In the genomic region with DNA sequence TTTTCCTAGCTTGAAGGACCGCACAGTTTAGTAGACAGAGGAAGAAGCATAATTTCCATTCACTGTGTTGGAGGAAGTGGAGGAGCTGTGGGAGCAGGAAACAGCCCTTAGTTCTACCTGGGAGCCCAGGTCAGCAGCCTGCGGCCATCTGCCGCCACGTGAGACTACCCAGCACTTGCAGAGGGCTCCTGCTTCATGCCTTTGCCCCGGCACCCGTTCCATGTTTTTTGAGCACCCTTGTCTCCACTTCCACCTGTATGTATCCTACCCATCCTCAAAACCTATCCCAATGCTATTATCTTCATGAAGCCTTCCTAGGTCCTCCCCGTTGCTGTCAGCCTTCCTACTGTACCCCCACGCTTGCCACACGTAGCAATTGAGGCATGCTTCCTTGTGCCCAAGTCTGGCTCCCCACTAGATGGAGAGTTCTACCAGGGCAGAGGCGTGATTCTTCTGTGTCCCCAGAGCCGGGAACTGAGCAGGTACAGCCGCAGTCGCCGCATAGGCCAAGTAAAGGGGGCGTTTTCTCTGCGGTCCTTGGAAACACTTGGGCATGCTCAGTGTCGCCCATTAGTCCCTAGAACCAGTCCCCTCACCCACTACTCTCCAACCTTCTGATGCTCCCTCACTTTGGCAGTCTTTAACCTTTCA, we compare ENCODE assay signal across 8 cellular contexts. TPM values are rescaled to one million over a fixed set of nuclear protein-coding genes. Genes with fewer than 3 reads are reported as not detected.
DNase-seq lines count a peak whose midpoint lies in the region; ATAC-seq and TF ChIP-seq lines count a peak whose summit lies in the region.

No MANE protein-coding gene starts in this region.

- TF ChIP-seq POLR2A in breast epithelium (IDR thresholded peaks at IDR 0.05) = no peak
- no peak for TF ChIP-seq POLR2A in right lobe of liver (IDR thresholded peaks at IDR 0.05)
- TF ChIP-seq POLR2A in transverse colon (IDR thresholded peaks at IDR 0.05) = no peak

- peak overlapping the region; percentile 84 for H3K4me2 ChIP-seq in Loucy (ENCODE audit: low read depth, low read length, poor library complexity, severe bottlenecking)

- H3K9ac ChIP-seq in Loucy (ENCODE audit: low read depth, low read length, poor library complexity, severe bottlenecking) = peak overlapping the region; percentile 74

- H4K20me1 ChIP-seq in Loucy (ENCODE audit: insufficient read depth, low read length, poor library complexity, severe bottlenecking) = no peaks in the 10 kb centered on the region

- H3K9me3 ChIP-seq in Loucy (ENCODE audit: insufficient read depth, low read depth, low read length) (no peaks in the 10 kb centered on the region), breast epithelium (no peaks in the 10 kb centered on the region), right lobe of liver (no peaks in the 10 kb centered on the region), transverse colon (no peaks in the 10 kb centered on the region)

- in situ Hi-C loops in transverse colon (cut with MboI; ENCODE audit: low pct_ligation_motif_present in 1 of 4, low pct_unique_long_range_greater_than_20kb in 1 of 4, low sequenced_read_pairs in 3 of 4) = loop anchor here in 1 of 4 donors (25.0 kb wide), 1 partner anchor 267 kb away; no protein-coding TSS in a partner anchor

- ATAC-seq in GM21717 (IDR thresholded peaks at IDR 0.05; ENCODE audit: unreplicated experiment) (peak; percentile 25), right lobe of liver (peak in 1 of 4 donors; percentile 1)

- H3K4me3 ChIP-seq in Loucy (ENCODE audit: low read length, poor library complexity, severe bottlenecking) (peak overlapping the region; percentile 82), breast epithelium (peak overlapping the region; percentile 63 to 84 (median 78)), right lobe of liver (peak overlapping the region; percentile 66 to 82 (median 70)), transverse colon (peak overlapping the region; percentile 82 to 90 (median 86))

- WGBS in right lobe of liver (ENCODE audit: insufficient coverage, low coverage, low lambda C conversion rate, missing lambda C conversion rate) = 26% methylated on average over 12 of the region's 17 CpGs
- 31 to 66% methylated on average over 5 to 17 of the region's 17 CpGs for WGBS in transverse colon (ENCODE audit: low coverage in 1 of 2), 2 donors

- CTCF ChIA-PET in GM10248 (lab: Yijun Ruan, JAX) = interaction anchor here (1.3 to 1.8 kb wide), 3 partner anchors 9 to 17 kb away, joined by 3 to 6 read pairs (median 3); no protein-coding TSS in a partner anchor

- no peak for TF ChIP-seq EP300 in transverse colon (IDR thresholded peaks at IDR 0.05; ENCODE audit: low read depth)

- no peaks in the 10 kb centered on the region for H3K27me3 ChIP-seq in Loucy (ENCODE audit: insufficient read depth, low read length, poor library complexity, severe bottlenecking)
- H3K27me3 ChIP-seq in breast epithelium = no peaks in the 10 kb centered on the region
- no peaks in the 10 kb centered on the region for H3K27me3 ChIP-seq in right lobe of liver
- no peaks in the 10 kb centered on the region for H3K27me3 ChIP-seq in transverse colon

- no peaks in the 10 kb centered on the region for H3K79me2 ChIP-seq in Loucy (ENCODE audit: insufficient read depth, low read length)

- peak; percentile 69 for DNase-seq in GM10248 (ENCODE audit: extremely low spot score)
- DNase-seq in breast epithelium (ENCODE audit: low spot score in 2 of 2) = no peak
- DNase-seq in right lobe of liver = no peak
- DNase-seq in transverse colon = no peak
- DNase-seq in cerebellar nuclear complex (lab: John Stamatoyannopoulos, UW) = no peak
- DNase-seq in mesenteric fat pad (ENCODE audit: low spot score) = no peak

- intact Hi-C loops in breast epithelium (cut with DNase I; ENCODE audit: low total_unique reads) (no loop called here), right lobe of liver (cut with DNase I) (no loop called here), transverse colon (cut with DNase I; ENCODE audit: low total_unique reads) (no loop called here)

- no peak for TF ChIP-seq CTCF in GM10248 (IDR thresholded peaks at IDR 0.05; ENCODE audit: control extremely low read depth, extremely low read depth, low read depth, missing control alignments)
- no peak for TF ChIP-seq CTCF in Loucy (conservative IDR thresholded peaks at IDR 0.05; ENCODE audit: low read length)
- TF ChIP-seq CTCF in breast epithelium (IDR thresholded peaks at IDR 0.05) = no peak
- TF ChIP-seq CTCF in right lobe of liver (IDR thresholded peaks at IDR 0.05) = no peak
- no peak for TF ChIP-seq CTCF in transverse colon (IDR thresholded peaks at IDR 0.05)

- H3F3A ChIP-seq in Loucy (ENCODE audit: low read depth) = no peaks in the 10 kb centered on the region

- H2AFZ ChIP-seq in Loucy (ENCODE audit: low read length) = peak overlapping the region; percentile 97

- H3K36me3 ChIP-seq in Loucy (ENCODE audit: insufficient read depth, low read length) = no peaks in the 10 kb centered on the region
- no peaks in the 10 kb centered on the region for H3K36me3 ChIP-seq in breast epithelium
- H3K36me3 ChIP-seq in right lobe of liver = no peaks in the 10 kb centered on the region
- H3K36me3 ChIP-seq in transverse colon = no peaks in the 10 kb centered on the region

- POLR2A ChIA-PET in GM10248 (lab: Yijun Ruan, JAX) = no interaction called here

- peak overlapping the region; percentile 76 to 80 for H3K27ac ChIP-seq in breast epithelium
- H3K27ac ChIP-seq in right lobe of liver = peak overlapping the region in 2 of 3 donors; percentile 14 to 70
- H3K27ac ChIP-seq in transverse colon = peak overlapping the region; percentile 90 to 98 (median 96)

- H3K4me1 ChIP-seq in Loucy (ENCODE audit: insufficient read depth, low read length, poor library complexity, severe bottlenecking) (peaks cover 16% of the 10 kb centered on the region), breast epithelium (peaks cover 0 to 12% of the 10 kb centered on the region in 2 donors), right lobe of liver (peaks cover 0 to 3% (median 0%) of the 10 kb centered on the region in 4 donors), transverse colon (peaks cover 25 to 60% (median 44%) of the 10 kb centered on the region in 4 donors)

- no peaks in the 10 kb centered on the region for H3K9me2 ChIP-seq in Loucy (replicated peaks; ENCODE audit: low read depth, low read length)

RNA-seq across cellular contexts. Expression of a gene that starts 1.9 kb away (rescaled TPM):
- total RNA-seq in breast epithelium = 1 to 10 TPM in 2 of 3 donors, under 1 TPM in 1; 0.32 to 5.1 (median 3.9) TPM
- 1 to 10 TPM in 4 of 6 experiments, under 1 TPM in 2; 0.78 to 2.2 (median 1.9) TPM for total RNA-seq in right lobe of liver
- total RNA-seq in transverse colon = 10 to 100 TPM; 22.4 to 31.8 (median 29.5) TPM
- total RNA-seq in mesenteric fat pad = 2.2 TPM

RNA-seq across cellular contexts. Expression of a gene that starts 38.0 kb away (rescaled TPM):
- total RNA-seq in breast epithelium (10 to 100 TPM in 2 of 3 donors, 1 to 10 TPM in 1; 5.4 to 12.5 (median 12.3) TPM), right lobe of liver (1 to 10 TPM; 2.2 to 8.4 (median 3.5) TPM), transverse colon (10 to 100 TPM; 13.8 to 22.0 (median 17.6) TPM), mesenteric fat pad (3.9 TPM)

RNA-seq across cellular contexts. Expression of a gene that starts 50.4 kb away (rescaled TPM):
- total RNA-seq in breast epithelium (10 to 100 TPM; 19.8 to 49.9 (median 37.0) TPM), right lobe of liver (10 to 100 TPM; 13.4 to 49.5 (median 18.5) TPM), transverse colon (10 to 100 TPM; 16.5 to 19.5 (median 18.6) TPM), mesenteric fat pad (66.3 TPM)

RNA-seq across cellular contexts. Expression of a gene that starts 54.6 kb away (rescaled TPM):
- 100 to 1,000 TPM; 131 to 156 (median 155) TPM for total RNA-seq in breast epithelium
- total RNA-seq in right lobe of liver = 100 to 1,000 TPM in 2 of 6 experiments, 10 to 100 TPM in 4; 64.4 to 142 (median 76.9) TPM
- 100 to 1,000 TPM in 2 of 4 donors, 10 to 100 TPM in 2; 29.2 to 203 (median 97.9) TPM for total RNA-seq in transverse colon
- total RNA-seq in mesenteric fat pad = 133 TPM

RNA-seq across cellular contexts. Expression of a gene that starts 59.6 kb away (rescaled TPM):
- total RNA-seq in breast epithelium (10 to 100 TPM; 16.2 to 22.0 (median 18.3) TPM), right lobe of liver (10 to 100 TPM in 5 of 6 experiments, 1 to 10 TPM in 1; 8.9 to 27.5 (median 12.0) TPM), transverse colon (10 to 100 TPM; 13.1 to 29.4 (median 17.1) TPM), mesenteric fat pad (23.2 TPM)

Comparison
In these comparisons a context has a peak if more than half of its experiments do, and no peak if none do; other contexts are left out.
1. H3K27ac ChIP-seq: peak in every context shown above with its lines; median percentile 96 in transverse colon; 78 in breast epithelium; 42 in right lobe of liver.